Comparison of ENCODE assay signal across 8 cellular contexts in genomic region chr10:69318087-69318996, GRCh38. TPM values are rescaled to one million over a fixed set of nuclear protein-coding genes. Genes with fewer than 3 reads are reported as not detected.
DNase-seq lines count a peak whose midpoint lies in the region; ATAC-seq and TF ChIP-seq lines count a peak whose summit lies in the region.

No MANE protein-coding gene starts in this region.

- no peaks in the 10 kb centered on the region for H3K36me3 ChIP-seq in kidney epithelial cell (ENCODE audit: control insufficient read depth, insufficient read depth, low read length)

- TF ChIP-seq CTCF in AG04449 (IDR thresholded peaks at IDR 0.05; ENCODE audit: insufficient read depth, low read length, missing control alignments) (no peak), kidney epithelial cell (IDR thresholded peaks at IDR 0.05; ENCODE audit: insufficient read depth, low read length, poor library complexity, severe bottlenecking) (no peak)

- DNase-seq in AG04449 (ENCODE audit: low read depth, low spot score) (no peak), NCI-H2227 (lab: John Stamatoyannopoulos, UW; ENCODE audit: unreplicated experiment) (peak; percentile 90), kidney epithelial cell (ENCODE audit: low read depth) (peak; percentile 34)
- peak; percentile 76 for DNase-seq in activated CD4-positive, CD25-positive, alpha-beta regulatory T cell treated with anti-CD3 and anti-CD28 coated beads, Interleukin-2, amount 50 U/mL, for 16 hours (ENCODE audit: low read depth, low spot score)
- DNase-seq in central memory CD4-positive, alpha-beta T cell, result peak; percentile 90
- DNase-seq in stimulated activated CD4-positive, alpha-beta T cell treated with anti-CD3 and anti-CD28 coated beads, Interleukin-15, amount 100 ng/mL, for 48 hours (ENCODE audit: low read depth in 2 of 2), result peak; percentile 78 to 91

- POLR2A ChIA-PET in AG04449 (lab: Yijun Ruan, JAX), result interaction anchor here (0.8 to 2.8 kb wide), 3 partner anchors 9 to 90 kb away, joined by 4 to 14 read pairs (median 8); no protein-coding TSS in a partner anchor

- CTCF ChIA-PET in AG04449 (lab: Yijun Ruan, JAX), result interaction anchor here (0.9 to 1.9 kb wide), 4 partner anchors 19 to 79 kb away, joined by 3 to 8 read pairs (median 4); no protein-coding TSS in a partner anchor

- H3K27me3 ChIP-seq in kidney epithelial cell (ENCODE audit: control insufficient read depth, insufficient read depth, low read length), result no peaks in the 10 kb centered on the region

- TF ChIP-seq POLR2A in GM18526 (IDR thresholded peaks at IDR 0.05; ENCODE audit: extremely low read depth, insufficient read length), result peak; percentile 35

- ATAC-seq in HG03045 (IDR thresholded peaks at IDR 0.05; ENCODE audit: unreplicated experiment), result peak; percentile 86

- H3K4me3 ChIP-seq in AG04449 (ENCODE audit: low read depth, low read length) (peak overlapping the region; percentile 92), kidney epithelial cell (ENCODE audit: low read depth, low read length) (peak overlapping the region; percentile 92)

RNA-seq across cellular contexts. Expression of gene HK1, which starts 40.0 kb away (rescaled TPM):
- 81.7 and 83.0 TPM in 2 replicates for total RNA-seq in kidney epithelial cell
